9 cellular contexts compared by ENCODE assay signal in the genomic region with DNA sequence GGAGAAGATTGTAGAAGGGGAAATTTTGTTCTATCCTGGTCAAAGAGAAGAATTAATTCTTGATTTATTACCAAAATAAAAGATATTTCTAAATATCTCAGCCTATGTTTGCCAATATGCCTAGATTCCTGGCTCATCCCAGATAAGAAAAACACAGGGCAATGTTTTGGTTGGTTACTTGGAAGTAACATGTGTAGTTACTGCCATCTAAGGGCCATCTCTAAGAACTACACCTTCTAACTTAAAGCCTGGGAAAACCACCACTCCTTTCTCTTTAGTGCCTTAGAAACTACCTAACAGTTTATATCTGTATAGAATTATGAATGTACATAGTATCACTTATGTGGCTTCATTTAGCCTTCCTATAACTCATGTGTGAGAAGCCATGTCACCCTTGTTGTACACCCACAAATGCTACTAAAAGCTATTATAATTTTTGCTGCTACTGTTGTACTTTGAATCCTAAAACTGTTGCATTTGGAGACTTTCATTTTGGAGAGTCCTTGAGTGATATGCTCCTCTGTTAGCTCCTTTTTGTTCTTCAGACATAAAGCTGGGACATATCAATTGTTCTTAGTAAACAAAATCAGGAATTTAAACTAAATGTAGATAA. TPM values are rescaled to one million over a fixed set of nuclear protein-coding genes. Genes with fewer than 3 reads are reported as not detected.
DNase-seq lines count a peak whose midpoint lies in the region; ATAC-seq and TF ChIP-seq lines count a peak whose summit lies in the region.
"Had no signal": no experiment of that assay in that cellular context is flagged by ENCODE, and none has a peak within 500 bp of the region (broad histone marks: within the 10 kb centered on the region; RNA-seq: fewer than 3 reads in every experiment).

No MANE protein-coding gene starts in this region.

- no peaks in the 10 kb centered on the region for H3K4me1 ChIP-seq in A673 (ENCODE audit: insufficient read depth, low read length, poor library complexity, severe bottlenecking)

- DNase-seq in A673 (ENCODE audit: low spot score) (peak; percentile 72), NCI-H2196 (lab: John Stamatoyannopoulos, UW; ENCODE audit: unreplicated experiment) (peak; percentile 29), Right ventricle myocardium superior (no peak), putamen (ENCODE audit: low spot score) (peak; percentile 35), islet precursor cell (no peak)
- no peak for DNase-seq in activated T-helper 1 cell treated with anti-CD3 and anti-CD28 coated beads, Interleukin-12 subunit alpha, Interleukin-12 subunit beta, Interleukin-2, Interleukin-4 antibody, amounts not matched to agents 30 ng/mL and 10 ng/mL and 1 ng/mL, durations not matched to agents 14 hours and 24 hours and 36 hours (ENCODE audit: low spot score)

- no peaks in the 10 kb centered on the region for H3K36me3 ChIP-seq in A673 (ENCODE audit: insufficient read depth, low read length, poor library complexity, severe bottlenecking)

- H3K4me1 Mint-ChIP-seq in activated T-helper 1 cell treated with anti-CD3 and anti-CD28 coated beads, Interleukin-12 subunit alpha, Interleukin-12 subunit beta, Interleukin-2, Interleukin-4 antibody, amounts not matched to agents 30 ng/mL and 10 ng/mL and 1 ng/mL, durations not matched to agents 14 hours and 24 hours and 36 hours (ENCODE audit: low read depth), result peaks cover 70% of the 10 kb centered on the region

- intact Hi-C loops in A673 (cut with micrococcal nuclease; ENCODE audit: unreplicated experiment), result loop anchor here (1.0 to 5.0 kb wide), 2 partner anchors 70 to 566 kb away; a partner anchor contains a TSS
- intact Hi-C loops in activated T-helper 1 cell treated with anti-CD3 and anti-CD28 coated beads, Interleukin-12 subunit alpha, Interleukin-12 subunit beta, Interleukin-2, Interleukin-4 antibody, amounts not matched to agents 30 ng/mL and 10 ng/mL and 1 ng/mL, durations not matched to agents 14 hours and 24 hours and 36 hours (cut with micrococcal nuclease), result loop anchor here (1.0 to 10.0 kb wide), 5 partner anchors 74 to 869 kb away; no protein-coding TSS in a partner anchor
- intact Hi-C loops in Right ventricle myocardium superior (cut with DNase I), result no loop called here

- no TSS peak for BruUV-seq in A673 (replicated peaks; lab: Mats Ljungman, UMichigan)

- no peaks in the 10 kb centered on the region for H3K9me3 Mint-ChIP-seq in activated T-helper 1 cell treated with anti-CD3 and anti-CD28 coated beads, Interleukin-12 subunit alpha, Interleukin-12 subunit beta, Interleukin-2, Interleukin-4 antibody, amounts not matched to agents 30 ng/mL and 10 ng/mL and 1 ng/mL, durations not matched to agents 14 hours and 24 hours and 36 hours
- H3K9me3 Mint-ChIP-seq: dendritic cell treated with granulocyte-macrophage colony-stimulating factor and Interleukin-4, amounts not matched to agents 40 ng/mL and 50 ng/mL, for 4 days had no signal

- H3K27me3 ChIP-seq in A673 (replicated peaks; ENCODE audit: insufficient read depth, low read depth, low read length, poor library complexity), result peaks cover 8% of the 10 kb centered on the region

- peak; percentile 63 for ATAC-seq in Right ventricle myocardium superior (ENCODE audit: poor library complexity)
- no peak for ATAC-seq in GM21717 (IDR thresholded peaks at IDR 0.05; ENCODE audit: unreplicated experiment)

- POLR2A ChIA-PET in A673 (lab: Charles Lee; ENCODE audit: low non-redundant PET), result no interaction called here

- peak overlapping the region; percentile 12 for H3K4me3 Mint-ChIP-seq in activated T-helper 1 cell treated with anti-CD3 and anti-CD28 coated beads, Interleukin-12 subunit alpha, Interleukin-12 subunit beta, Interleukin-2, Interleukin-4 antibody, amounts not matched to agents 30 ng/mL and 10 ng/mL and 1 ng/mL, durations not matched to agents 14 hours and 24 hours and 36 hours
- H3K4me3 Mint-ChIP-seq: dendritic cell treated with granulocyte-macrophage colony-stimulating factor and Interleukin-4, amounts not matched to agents 40 ng/mL and 50 ng/mL, for 4 days had no signal

- no peak overlapping the region for H3K27ac ChIP-seq in A673 (ENCODE audit: low read depth, low read length, poor library complexity, severe bottlenecking)

- H3K36me3 Mint-ChIP-seq in activated T-helper 1 cell treated with anti-CD3 and anti-CD28 coated beads, Interleukin-12 subunit alpha, Interleukin-12 subunit beta, Interleukin-2, Interleukin-4 antibody, amounts not matched to agents 30 ng/mL and 10 ng/mL and 1 ng/mL, durations not matched to agents 14 hours and 24 hours and 36 hours (ENCODE audit: low read depth), result peaks cover 25% of the 10 kb centered on the region

- TF ChIP-seq CTCF in A673 (conservative IDR thresholded peaks at IDR 0.05; ENCODE audit: low read depth, low read length) (peak; percentile 77), GM12874 (IDR thresholded peaks at IDR 0.05; ENCODE audit: insufficient read depth, low read depth, low read length) (peak; percentile 53)

- no peaks in the 10 kb centered on the region for H3K9me3 ChIP-seq in A673 (ENCODE audit: low read depth, low read length, poor library complexity, severe bottlenecking)

- no peak overlapping the region for H3K4me3 ChIP-seq in A673 (ENCODE audit: low read depth, low read length, poor library complexity, severe bottlenecking)

- H3K27me3 Mint-ChIP-seq in activated T-helper 1 cell treated with anti-CD3 and anti-CD28 coated beads, Interleukin-12 subunit alpha, Interleukin-12 subunit beta, Interleukin-2, Interleukin-4 antibody, amounts not matched to agents 30 ng/mL and 10 ng/mL and 1 ng/mL, durations not matched to agents 14 hours and 24 hours and 36 hours (ENCODE audit: insufficient read depth), result no peaks in the 10 kb centered on the region
- H3K27me3 Mint-ChIP-seq: dendritic cell treated with granulocyte-macrophage colony-stimulating factor and Interleukin-4, amounts not matched to agents 40 ng/mL and 50 ng/mL, for 4 days had no signal

- H3K27ac Mint-ChIP-seq in activated T-helper 1 cell treated with anti-CD3 and anti-CD28 coated beads, Interleukin-12 subunit alpha, Interleukin-12 subunit beta, Interleukin-2, Interleukin-4 antibody, amounts not matched to agents 30 ng/mL and 10 ng/mL and 1 ng/mL, durations not matched to agents 14 hours and 24 hours and 36 hours, result peak overlapping the region; percentile 37
- H3K27ac Mint-ChIP-seq: dendritic cell treated with granulocyte-macrophage colony-stimulating factor and Interleukin-4, amounts not matched to agents 40 ng/mL and 50 ng/mL, for 4 days had no signal

- CTCF ChIA-PET in A673 (lab: Charles Lee), result no interaction called here

RNA-seq across cellular contexts. Expression of a gene that starts 4.5 kb away (rescaled TPM):
- total RNA-seq in A673 (2021), result not detected in 2 replicates
- 49.0 and 52.9 TPM in 2 replicates for total RNA-seq in activated T-helper 1 cell treated with anti-CD3 and anti-CD28 coated beads, Interleukin-12 subunit alpha, Interleukin-12 subunit beta, Interleukin-2, Interleukin-4 antibody, amounts not matched to agents 30 ng/mL and 10 ng/mL and 1 ng/mL, durations not matched to agents 14 hours and 24 hours and 36 hours
- total RNA-seq in Right ventricle myocardium superior, result 0.56 TPM

Comparison
In these comparisons a context has a peak if more than half of its experiments do, and no peak if none do; other contexts are left out.
1. DNase-seq: peak in A673 (single experiment), NCI-H2196 (single experiment) and putamen (single experiment); none in activated T-helper 1 cell treated with anti-CD3 and anti-CD28 coated beads, Interleukin-12 subunit alpha, Interleukin-12 subunit beta, Interleukin-2, Interleukin-4 antibody, amounts not matched to agents 30 ng/mL and 10 ng/mL and 1 ng/mL, durations not matched to agents 14 hours and 24 hours and 36 hours (single experiment), Right ventricle myocardium superior (single experiment) and islet precursor cell (single experiment).
2. RNA of a gene that starts 4.5 kb away (total RNA-seq): 49.0 to 52.9 TPM in activated T-helper 1 cell treated with anti-CD3 and anti-CD28 coated beads, Interleukin-12 subunit alpha, Interleukin-12 subunit beta, Interleukin-2, Interleukin-4 antibody, amounts not matched to agents 30 ng/mL and 10 ng/mL and 1 ng/mL, durations not matched to agents 14 hours and 24 hours and 36 hours; 0.56 TPM in Right ventricle myocardium superior (single experiment) and not detected in A673; every median in the first group is over 10 times any median in the second.